20 cellular contexts compared by ENCODE assay signal in genomic region chr2:154681741-154682140, GRCh38. TPM values are rescaled to one million over a fixed set of nuclear protein-coding genes. Genes with fewer than 3 reads are reported as not detected.
A peak's percentile ranks its signal among the peaks of the same experiment; 100 is the strongest.
DNase-seq lines count a peak whose midpoint lies in the region; ATAC-seq and TF ChIP-seq lines count a peak whose summit lies in the region.
"Had no signal": no experiment of that assay in that cellular context is flagged by ENCODE, and none has a peak within 500 bp of the region (broad histone marks: within the 10 kb centered on the region; RNA-seq: fewer than 3 reads in every experiment).

No MANE protein-coding gene starts in this region.

- H3K9me2 ChIP-seq in GM23338 (ENCODE audit: insufficient read depth) = no peaks in the 10 kb centered on the region

- H3K79me2 ChIP-seq in OCI-LY3 (ENCODE audit: low read length) = no peaks in the 10 kb centered on the region
- H3K79me2 ChIP-seq in GM23338 (replicated peaks; ENCODE audit: insufficient read depth) = no peaks in the 10 kb centered on the region

- H3K36me3 ChIP-seq in OCI-LY3 (replicated peaks; ENCODE audit: low read depth, low read length) = no peaks in the 10 kb centered on the region
- no peaks in the 10 kb centered on the region for H3K36me3 ChIP-seq in GM23338 (ENCODE audit: insufficient read depth)

- H3K27me3 ChIP-seq in OCI-LY3 (ENCODE audit: low read depth, low read length) = no peaks in the 10 kb centered on the region
- no peaks in the 10 kb centered on the region for H3K27me3 ChIP-seq in GM23338 (ENCODE audit: insufficient read depth)

- peak overlapping the region; percentile 39 for H3K4me3 ChIP-seq in OCI-LY3 (ENCODE audit: low read length)
- H3K4me3 ChIP-seq in GM23338 = no peak overlapping the region
- H3K4me3 ChIP-seq: GM23248 had no signal

- H4K20me1 ChIP-seq in OCI-LY3 (ENCODE audit: insufficient read depth, low read length) (no peaks in the 10 kb centered on the region), GM23338 (replicated peaks; ENCODE audit: insufficient read depth) (no peaks in the 10 kb centered on the region)

- H3K4me2 ChIP-seq in OCI-LY3 (ENCODE audit: low read length) (peak overlapping the region; percentile 64), GM23338 (no peak overlapping the region)

- H2AFZ ChIP-seq in OCI-LY3 (ENCODE audit: low read depth, low read length) (no peak overlapping the region), GM23338 (no peak overlapping the region)
- H2AFZ ChIP-seq: GM23248 had no signal

- H3K27ac Mint-ChIP-seq in GM23338 = no peak overlapping the region
- H3K27ac Mint-ChIP-seq: CD4-positive, alpha-beta memory T cell; H9 had no signal

- no peaks in the 10 kb centered on the region for H3F3A ChIP-seq in GM23338 (replicated peaks; ENCODE audit: low read depth)

- H3K9me3 ChIP-seq in OCI-LY3 (ENCODE audit: insufficient read depth, low read length) = no peaks in the 10 kb centered on the region

- H3K4me1 Mint-ChIP-seq in GM23338 = peaks cover 3% of the 10 kb centered on the region; the same call in 1 of the 3 replicates
- H3K4me1 Mint-ChIP-seq: CD4-positive, alpha-beta memory T cell; H9 had no signal

- ATAC-seq in GM18861 (IDR thresholded peaks at IDR 0.05; ENCODE audit: unreplicated experiment) = peak; percentile 52
- ATAC-seq in GM19324 (IDR thresholded peaks at IDR 0.05; ENCODE audit: low FRiP score, unreplicated experiment) = peak; percentile 46
- no peak for ATAC-seq in HG03025 (IDR thresholded peaks at IDR 0.05; ENCODE audit: low FRiP score, unreplicated experiment)
- no peak for ATAC-seq in GM23338
- ATAC-seq: HCT116 had no signal

- no peak overlapping the region for H3K4me3 Mint-ChIP-seq in GM23338
- H3K4me3 Mint-ChIP-seq: CD4-positive, alpha-beta memory T cell; H9 had no signal

- H3K36me3 Mint-ChIP-seq in GM23338 (ENCODE audit: low read depth) = no peaks in the 10 kb centered on the region
- H3K36me3 Mint-ChIP-seq: CD4-positive, alpha-beta memory T cell had no signal

- H3K27ac ChIP-seq in OCI-LY3 (ENCODE audit: low read length) (peak overlapping the region; percentile 70), GM23338 (ENCODE audit: low read depth) (no peak overlapping the region)
- H3K27ac ChIP-seq: GM23248 had no signal

- no peak for DNase-seq in GM23338 (ENCODE audit: low spot score)
- DNase-seq in NCI-H1092 treated with DMSO at 0.1 percent for 48 hours (lab: John Stamatoyannopoulos, UW) = no peak
- DNase-seq: C1 segment of cervical spinal cord; Calu3; CD4-positive, alpha-beta memory T cell; COR-L47; DMS53; DMS79 treated with DMSO at 0.1 percent for 48 hours; GF-D8; GM23248; H9 had no signal

- H3K9ac ChIP-seq in OCI-LY3 (ENCODE audit: low read length) = no peak overlapping the region; the same call in 1 of the 2 replicates
- H3K9ac ChIP-seq: GM23248 had no signal

- no peaks in the 10 kb centered on the region for H3K27me3 Mint-ChIP-seq in GM23338 (ENCODE audit: insufficient read depth, low read depth, poor library complexity)
- H3K27me3 Mint-ChIP-seq: CD4-positive, alpha-beta memory T cell had no signal

- no peaks in the 10 kb centered on the region for H3K9me3 Mint-ChIP-seq in GM23338
- H3K9me3 Mint-ChIP-seq: H9 had no signal

- H3K4me1 ChIP-seq in OCI-LY3 (ENCODE audit: low read length) = peaks cover 25% of the 10 kb centered on the region
- H3K4me1 ChIP-seq in GM23338 (ENCODE audit: insufficient read depth) = no peaks in the 10 kb centered on the region

- no peak for TF ChIP-seq CTCF in OCI-LY3 (IDR thresholded peaks at IDR 0.05; ENCODE audit: low read depth, low read length)
- no peak for TF ChIP-seq CTCF in GM23338 (conservative IDR thresholded peaks at IDR 0.05; ENCODE audit: low read depth in 2 of 2)

TF ChIP-seq in GM23338, 12 proteins besides CTCF, POLR2A, EP300 and RAD21:
- no peak for TF ChIP-seq ZNF331 (CRISPR knock-in tag; IDR thresholded peaks at IDR 0.05; ENCODE audit: low read depth)

RNA-seq across cellular contexts. Expression of gene KCNJ3, which starts 16.8 kb away (rescaled TPM):
- total RNA-seq in GM23338 (2014; rRNA removed; shearing (Covaris generic)) = 0.28 and 0.74 TPM in 2 replicates
- polyA plus RNA-seq in GM23338 (2016; fragmentation: Nextera tagmentation; extraction: Ambion mirVana) = 0.05 and 0.19 TPM in 2 replicates
- total RNA-seq: A172; A673; CD4-positive, alpha-beta memory T cell; Daoy; G401; GM23248 had no signal
- polyA plus RNA-seq: CD4-positive, alpha-beta memory T cell; GM23248 had no signal

Comparison
In these comparisons a context has a peak if more than half of its experiments do, and no peak if none do; other contexts are left out.
1. ATAC-seq: peak in GM18861 (single experiment) and GM19324 (single experiment); none in HG03025 (single experiment) and GM23338 (single experiment).